28 cellular contexts compared by ENCODE assay signal in the genomic region with DNA sequence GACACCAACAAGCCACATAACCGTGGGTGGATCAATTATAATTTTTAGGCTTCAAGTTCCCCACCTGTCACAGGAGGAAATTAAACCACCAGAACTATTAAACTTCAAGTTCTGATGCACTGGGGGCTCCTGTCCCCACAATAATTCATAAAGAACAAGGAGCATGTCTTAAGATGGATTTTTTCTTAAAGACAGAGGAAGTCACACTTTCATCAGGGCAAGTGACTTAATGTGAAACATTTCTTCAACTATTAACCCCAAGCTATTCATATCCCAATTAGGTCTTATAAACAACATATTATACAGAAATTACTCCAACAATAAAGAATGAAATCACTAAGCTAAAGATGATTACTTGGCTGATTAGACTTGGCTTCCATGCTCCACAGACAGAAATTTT.
"Had no signal": no experiment of that assay in that cellular context is flagged by ENCODE, and none has a peak within 500 bp of the region (broad histone marks: within the 10 kb centered on the region; RNA-seq: fewer than 3 reads in every experiment).

No MANE protein-coding gene starts in this region.

- H3K27ac Mint-ChIP-seq: stimulated activated effector memory CD8-positive, alpha-beta T cell treated with anti-CD3 and anti-CD28 coated beads, Interleukin-12 subunit alpha, Interleukin-12 subunit beta, amount 100 ng/mL, for 72 hours; stimulated activated memory B cell treated with anti-CD40 and anti-IgM and Interleukin-4, amounts not matched to agents 10 μg/mL and 1 μg/mL and 100 μg/mL, for 72 hours; stimulated activated naive B cell treated with anti-CD40 and anti-IgM and Interleukin-4, amounts not matched to agents 10 μg/mL and 1 μg/mL and 100 μg/mL, for 72 hours; stimulated activated naive CD8-positive, alpha-beta T cell treated with anti-CD3 and anti-CD28 coated beads, Interleukin-15, amount 100 ng/mL, for 72 hours; stimulated activated naive CD8-positive, alpha-beta T cell treated with anti-CD3 and anti-CD28 coated beads, Interleukin-15, Interleukin-2, amounts not matched to agents 100 ng/mL and 50 ng/mL, for 24 hours; type B pancreatic cell had no signal

- H3K36me3 Mint-ChIP-seq: stimulated activated effector memory CD8-positive, alpha-beta T cell treated with anti-CD3 and anti-CD28 coated beads, Interleukin-12 subunit alpha, Interleukin-12 subunit beta, amount 100 ng/mL, for 72 hours; stimulated activated memory B cell treated with anti-CD40 and anti-IgM and Interleukin-4, amounts not matched to agents 10 μg/mL and 1 μg/mL and 100 μg/mL, for 72 hours; stimulated activated naive B cell treated with anti-CD40 and anti-IgM and Interleukin-4, amounts not matched to agents 10 μg/mL and 1 μg/mL and 100 μg/mL, for 72 hours had no signal

- H3K4me1 Mint-ChIP-seq: stimulated activated effector memory CD8-positive, alpha-beta T cell treated with anti-CD3 and anti-CD28 coated beads, Interleukin-12 subunit alpha, Interleukin-12 subunit beta, amount 100 ng/mL, for 72 hours; stimulated activated memory B cell treated with anti-CD40 and anti-IgM and Interleukin-4, amounts not matched to agents 10 μg/mL and 1 μg/mL and 100 μg/mL, for 72 hours; stimulated activated naive B cell treated with anti-CD40 and anti-IgM and Interleukin-4, amounts not matched to agents 10 μg/mL and 1 μg/mL and 100 μg/mL, for 72 hours had no signal

- H3K9me3 ChIP-seq: stomach, suprapubic skin, testis, thoracic aorta, thyroid gland, tibial artery, tibial nerve, transverse colon, upper lobe of left lung, upper lobe of right lung, uterus, vagina had no signal

- DNase-seq: stimulated activated CD4-positive, alpha-beta T cell treated with anti-CD3 and anti-CD28 coated beads, Interleukin-2, amount 100 ng/mL, for 48 hours; stimulated activated CD4-positive, alpha-beta T cell treated with anti-CD3 and anti-CD28 coated beads, Interleukin-4, amount 100 ng/mL, for 1 hour; stimulated activated CD4-positive, alpha-beta T cell treated with anti-CD3 and anti-CD28 coated beads, Interleukin-4, amount 100 ng/mL, for 24 hours; stimulated activated CD4-positive, alpha-beta T cell treated with anti-CD3 and anti-CD28 coated beads, Interleukin-4, amount 100 ng/mL, for 4 hours; stimulated activated CD8-positive, alpha-beta memory T cell treated with anti-CD3 and anti-CD28 coated beads, Interleukin-4, amount 100 ng/mL, for 48 hours; stimulated activated naive B cell treated with anti-CD40 and anti-IgM and Interleukin-4, amounts not matched to agents 10 μg/mL and 1 μg/mL and 100 μg/mL, for 72 hours; stimulated activated naive CD4-positive, alpha-beta T cell; stimulated activated naive CD4-positive, alpha-beta T cell treated with Interleukin-2 at 50 U/mL for 16 hours; stimulated activated naive CD8-positive, alpha-beta T cell treated with anti-CD3 and anti-CD28 coated beads, Interleukin-15, amount 100 ng/mL, for 72 hours; stimulated activated naive CD8-positive, alpha-beta T cell treated with anti-CD3 and anti-CD28 coated beads, Interleukin-15, Interleukin-2, amounts not matched to agents 100 U/mL and 50 U/mL, for 24 hours; stomach; substantia nigra; testis; thyroid gland; tibial artery; transverse colon; trophoblast cell; upper lobe of left lung; upper lobe of right lung; uterus had no signal

- H3K9me3 Mint-ChIP-seq: stimulated activated effector memory CD8-positive, alpha-beta T cell treated with anti-CD3 and anti-CD28 coated beads, Interleukin-12 subunit alpha, Interleukin-12 subunit beta, amount 100 ng/mL, for 72 hours; stimulated activated memory B cell treated with anti-CD40 and anti-IgM and Interleukin-4, amounts not matched to agents 10 μg/mL and 1 μg/mL and 100 μg/mL, for 72 hours; stimulated activated naive B cell treated with anti-CD40 and anti-IgM and Interleukin-4, amounts not matched to agents 10 μg/mL and 1 μg/mL and 100 μg/mL, for 72 hours; stimulated activated naive CD8-positive, alpha-beta T cell treated with anti-CD3 and anti-CD28 coated beads, Interleukin-15, amount 100 ng/mL, for 72 hours; stimulated activated naive CD8-positive, alpha-beta T cell treated with anti-CD3 and anti-CD28 coated beads, Interleukin-15, Interleukin-2, amounts not matched to agents 100 ng/mL and 50 ng/mL, for 24 hours had no signal

- H3K27ac ChIP-seq: stomach, suprapubic skin, testis, thoracic aorta, thyroid gland, tibial artery, tibial nerve, transverse colon, upper lobe of left lung, upper lobe of right lung, uterus, vagina had no signal

- H3K36me3 ChIP-seq: stomach, suprapubic skin, thoracic aorta, thyroid gland, tibial artery, tibial nerve, transverse colon, upper lobe of left lung, upper lobe of right lung, uterus, vagina had no signal

- H3K4me3 Mint-ChIP-seq: stimulated activated effector memory CD8-positive, alpha-beta T cell treated with anti-CD3 and anti-CD28 coated beads, Interleukin-12 subunit alpha, Interleukin-12 subunit beta, amount 100 ng/mL, for 72 hours; stimulated activated memory B cell treated with anti-CD40 and anti-IgM and Interleukin-4, amounts not matched to agents 10 μg/mL and 1 μg/mL and 100 μg/mL, for 72 hours; stimulated activated naive B cell treated with anti-CD40 and anti-IgM and Interleukin-4, amounts not matched to agents 10 μg/mL and 1 μg/mL and 100 μg/mL, for 72 hours; stimulated activated naive CD8-positive, alpha-beta T cell treated with anti-CD3 and anti-CD28 coated beads, Interleukin-15, amount 100 ng/mL, for 72 hours; stimulated activated naive CD8-positive, alpha-beta T cell treated with anti-CD3 and anti-CD28 coated beads, Interleukin-15, Interleukin-2, amounts not matched to agents 100 ng/mL and 50 ng/mL, for 24 hours; type B pancreatic cell had no signal

- ATAC-seq: stimulated activated effector memory CD8-positive, alpha-beta T cell treated with anti-CD3 and anti-CD28 coated beads, Interleukin-12 subunit alpha, Interleukin-12 subunit beta, amount 100 ng/mL, for 72 hours; stimulated activated memory B cell treated with anti-CD40 and anti-IgM and Interleukin-4, amounts not matched to agents 10 μg/mL and 1 μg/mL and 100 μg/mL, for 72 hours; stimulated activated naive B cell treated with anti-CD40 and anti-IgM and Interleukin-4, amounts not matched to agents 10 μg/mL and 1 μg/mL and 100 μg/mL, for 72 hours; stimulated activated naive CD8-positive, alpha-beta T cell treated with anti-CD3 and anti-CD28 coated beads, Interleukin-15, amount 100 ng/mL, for 72 hours; stimulated activated naive CD8-positive, alpha-beta T cell treated with anti-CD3 and anti-CD28 coated beads, Interleukin-15, Interleukin-2, amounts not matched to agents 100 U/mL and 50 U/mL, for 24 hours; upper lobe of right lung had no signal

- H3K4me1 ChIP-seq: stomach, suprapubic skin, testis, tibial nerve, transverse colon, upper lobe of left lung, upper lobe of right lung, uterus, vagina had no signal

- H3K27me3 ChIP-seq: stomach, testis, thyroid gland, transverse colon, upper lobe of left lung, upper lobe of right lung, uterus, vagina had no signal

- H3K4me3 ChIP-seq: stomach, suprapubic skin, testis, thoracic aorta, thyroid gland, tibial artery, tibial nerve, transverse colon, upper lobe of left lung, upper lobe of right lung, uterus, vagina had no signal
